In genomic region chr17:71727292-71727691, GRCh38 we compare ENCODE assay signal across 28 cellular contexts.
"Had no signal": no experiment of that assay in that cellular context is flagged by ENCODE, and none has a peak within 500 bp of the region (broad histone marks: within the 10 kb centered on the region; RNA-seq: fewer than 3 reads in every experiment).

No MANE protein-coding gene starts in this region.

- H3K4me3 ChIP-seq: stomach, suprapubic skin, testis, thoracic aorta, thyroid gland, tibial artery, tibial nerve, transverse colon, upper lobe of left lung, upper lobe of right lung, uterus, vagina had no signal

- H3K27me3 Mint-ChIP-seq: stimulated activated memory B cell treated with anti-CD40 and anti-IgM and Interleukin-4, amounts not matched to agents 10 μg/mL and 1 μg/mL and 100 μg/mL, for 72 hours; stimulated activated naive B cell treated with anti-CD40 and anti-IgM and Interleukin-4, amounts not matched to agents 10 μg/mL and 1 μg/mL and 100 μg/mL, for 72 hours; stimulated activated naive CD8-positive, alpha-beta T cell treated with anti-CD3 and anti-CD28 coated beads, Interleukin-15, amount 100 ng/mL, for 72 hours; stimulated activated naive CD8-positive, alpha-beta T cell treated with anti-CD3 and anti-CD28 coated beads, Interleukin-15, Interleukin-2, amounts not matched to agents 100 ng/mL and 50 ng/mL, for 24 hours had no signal

- H3K9me3 ChIP-seq: stomach, suprapubic skin, testis, thoracic aorta, thyroid gland, tibial artery, tibial nerve, transverse colon, upper lobe of left lung, upper lobe of right lung, uterus, vagina had no signal

- H3K36me3 Mint-ChIP-seq: stimulated activated effector memory CD8-positive, alpha-beta T cell treated with anti-CD3 and anti-CD28 coated beads, Interleukin-12 subunit alpha, Interleukin-12 subunit beta, amount 100 ng/mL, for 72 hours; stimulated activated memory B cell treated with anti-CD40 and anti-IgM and Interleukin-4, amounts not matched to agents 10 μg/mL and 1 μg/mL and 100 μg/mL, for 72 hours; type B pancreatic cell had no signal

- H3K27ac ChIP-seq: stomach, suprapubic skin, testis, thoracic aorta, thyroid gland, tibial artery, tibial nerve, transverse colon, upper lobe of left lung, upper lobe of right lung, uterus, vagina had no signal

- H3K4me1 ChIP-seq: stomach, suprapubic skin, testis, thyroid gland, tibial artery, tibial nerve, transverse colon, upper lobe of left lung, upper lobe of right lung, uterus, vagina had no signal

- DNase-seq: stimulated activated CD4-positive, alpha-beta T cell treated with anti-CD3 and anti-CD28 coated beads, Interleukin-2, amount 100 ng/mL, for 48 hours; stimulated activated CD4-positive, alpha-beta T cell treated with anti-CD3 and anti-CD28 coated beads, Interleukin-4, amount 100 ng/mL, for 1 hour; stimulated activated CD4-positive, alpha-beta T cell treated with anti-CD3 and anti-CD28 coated beads, Interleukin-4, amount 100 ng/mL, for 24 hours; stimulated activated CD4-positive, alpha-beta T cell treated with anti-CD3 and anti-CD28 coated beads, Interleukin-4, amount 100 ng/mL, for 4 hours; stimulated activated CD8-positive, alpha-beta memory T cell treated with anti-CD3 and anti-CD28 coated beads, Interleukin-4, amount 100 ng/mL, for 48 hours; stimulated activated naive B cell treated with anti-CD40 and anti-IgM and Interleukin-4, amounts not matched to agents 10 μg/mL and 1 μg/mL and 100 μg/mL, for 72 hours; stimulated activated naive CD4-positive, alpha-beta T cell; stimulated activated naive CD4-positive, alpha-beta T cell treated with Interleukin-2 at 50 U/mL for 16 hours; stimulated activated naive CD8-positive, alpha-beta T cell treated with anti-CD3 and anti-CD28 coated beads, Interleukin-15, amount 100 ng/mL, for 72 hours; stimulated activated naive CD8-positive, alpha-beta T cell treated with anti-CD3 and anti-CD28 coated beads, Interleukin-15, Interleukin-2, amounts not matched to agents 100 U/mL and 50 U/mL, for 24 hours; stomach; substantia nigra; testis; thyroid gland; tibial artery; transverse colon; trophoblast cell; upper lobe of left lung; upper lobe of right lung; uterus had no signal

- ATAC-seq: stimulated activated effector memory CD8-positive, alpha-beta T cell treated with anti-CD3 and anti-CD28 coated beads, Interleukin-12 subunit alpha, Interleukin-12 subunit beta, amount 100 ng/mL, for 72 hours; stimulated activated memory B cell treated with anti-CD40 and anti-IgM and Interleukin-4, amounts not matched to agents 10 μg/mL and 1 μg/mL and 100 μg/mL, for 72 hours; stimulated activated naive B cell treated with anti-CD40 and anti-IgM and Interleukin-4, amounts not matched to agents 10 μg/mL and 1 μg/mL and 100 μg/mL, for 72 hours; stimulated activated naive CD8-positive, alpha-beta T cell treated with anti-CD3 and anti-CD28 coated beads, Interleukin-15, amount 100 ng/mL, for 72 hours; stimulated activated naive CD8-positive, alpha-beta T cell treated with anti-CD3 and anti-CD28 coated beads, Interleukin-15, Interleukin-2, amounts not matched to agents 100 U/mL and 50 U/mL, for 24 hours; upper lobe of right lung had no signal

- H3K27me3 ChIP-seq: stomach, suprapubic skin, testis, thyroid gland, tibial artery, tibial nerve, transverse colon, upper lobe of left lung, upper lobe of right lung, uterus, vagina had no signal

- H3K9me3 Mint-ChIP-seq: type B pancreatic cell had no signal

- H3K36me3 ChIP-seq: stomach, suprapubic skin, thoracic aorta, thyroid gland, tibial artery, tibial nerve, transverse colon, upper lobe of left lung, upper lobe of right lung, uterus, vagina had no signal

- H3K4me1 Mint-ChIP-seq: stimulated activated effector memory CD8-positive, alpha-beta T cell treated with anti-CD3 and anti-CD28 coated beads, Interleukin-12 subunit alpha, Interleukin-12 subunit beta, amount 100 ng/mL, for 72 hours; stimulated activated memory B cell treated with anti-CD40 and anti-IgM and Interleukin-4, amounts not matched to agents 10 μg/mL and 1 μg/mL and 100 μg/mL, for 72 hours; stimulated activated naive B cell treated with anti-CD40 and anti-IgM and Interleukin-4, amounts not matched to agents 10 μg/mL and 1 μg/mL and 100 μg/mL, for 72 hours; stimulated activated naive CD8-positive, alpha-beta T cell treated with anti-CD3 and anti-CD28 coated beads, Interleukin-15, amount 100 ng/mL, for 72 hours had no signal

- H3K4me3 Mint-ChIP-seq: stimulated activated effector memory CD8-positive, alpha-beta T cell treated with anti-CD3 and anti-CD28 coated beads, Interleukin-12 subunit alpha, Interleukin-12 subunit beta, amount 100 ng/mL, for 72 hours; stimulated activated memory B cell treated with anti-CD40 and anti-IgM and Interleukin-4, amounts not matched to agents 10 μg/mL and 1 μg/mL and 100 μg/mL, for 72 hours; stimulated activated naive B cell treated with anti-CD40 and anti-IgM and Interleukin-4, amounts not matched to agents 10 μg/mL and 1 μg/mL and 100 μg/mL, for 72 hours; stimulated activated naive CD8-positive, alpha-beta T cell treated with anti-CD3 and anti-CD28 coated beads, Interleukin-15, amount 100 ng/mL, for 72 hours; stimulated activated naive CD8-positive, alpha-beta T cell treated with anti-CD3 and anti-CD28 coated beads, Interleukin-15, Interleukin-2, amounts not matched to agents 100 ng/mL and 50 ng/mL, for 24 hours; type B pancreatic cell had no signal

- H3K27ac Mint-ChIP-seq: stimulated activated effector memory CD8-positive, alpha-beta T cell treated with anti-CD3 and anti-CD28 coated beads, Interleukin-12 subunit alpha, Interleukin-12 subunit beta, amount 100 ng/mL, for 72 hours; stimulated activated memory B cell treated with anti-CD40 and anti-IgM and Interleukin-4, amounts not matched to agents 10 μg/mL and 1 μg/mL and 100 μg/mL, for 72 hours; stimulated activated naive B cell treated with anti-CD40 and anti-IgM and Interleukin-4, amounts not matched to agents 10 μg/mL and 1 μg/mL and 100 μg/mL, for 72 hours; stimulated activated naive CD8-positive, alpha-beta T cell treated with anti-CD3 and anti-CD28 coated beads, Interleukin-15, amount 100 ng/mL, for 72 hours; stimulated activated naive CD8-positive, alpha-beta T cell treated with anti-CD3 and anti-CD28 coated beads, Interleukin-15, Interleukin-2, amounts not matched to agents 100 ng/mL and 50 ng/mL, for 24 hours; type B pancreatic cell had no signal
